23 cellular contexts compared by ENCODE assay signal in genomic region chr4:89314291-89314690, GRCh38. TPM values are rescaled to one million over a fixed set of nuclear protein-coding genes. Genes with fewer than 3 reads are reported as not detected.
"Had no signal": no experiment of that assay in that cellular context is flagged by ENCODE, and none has a peak within 500 bp of the region (broad histone marks: within the 10 kb centered on the region; RNA-seq: fewer than 3 reads in every experiment).

No MANE protein-coding gene starts in this region.

- H3K36me3 ChIP-seq: esophagus muscularis mucosa, heart right ventricle, pancreas, right atrium auricular region, upper lobe of left lung had no signal

- H3K4me3 Mint-ChIP-seq: activated B cell treated with CpG ODN at 0.5 μM for 24 hours; activated CD4-positive, alpha-beta T cell treated with anti-CD3 and anti-CD28 coated beads for 36 hours; activated naive CD4-positive, alpha-beta T cell treated with anti-CD3 and anti-CD28 coated beads, Interleukin-2, amount 10 ng/mL, durations not matched to agents 7 days and 5 days; activated T-cell treated with anti-CD3 and anti-CD28 coated beads, Interleukin-2, amount 50 U/mL, for 72 hours; memory B cell; nephron had no signal

- ATAC-seq: activated CD4-positive, alpha-beta T cell treated with anti-CD3 and anti-CD28 coated beads for 36 hours; activated T-cell treated with anti-CD3 and anti-CD28 coated beads, Interleukin-2, amount 50 U/mL, for 72 hours; left cardiac atrium; pancreas; psoas muscle had no signal

- H3K27me3 Mint-ChIP-seq: activated B cell treated with CpG ODN at 0.5 μM for 24 hours; activated CD4-positive, alpha-beta T cell treated with anti-CD3 and anti-CD28 coated beads for 36 hours; memory B cell had no signal

- H3K27ac Mint-ChIP-seq: activated B cell treated with CpG ODN at 0.5 μM for 24 hours; activated CD4-positive, alpha-beta T cell treated with anti-CD3 and anti-CD28 coated beads for 36 hours; activated naive CD4-positive, alpha-beta T cell treated with anti-CD3 and anti-CD28 coated beads, Interleukin-2, amount 10 ng/mL, durations not matched to agents 7 days and 5 days; activated T-cell treated with anti-CD3 and anti-CD28 coated beads, Interleukin-2, amount 50 U/mL, for 72 hours; memory B cell; nephron had no signal

- H3K4me1 ChIP-seq: pancreas, psoas muscle had no signal

- H3K27me3 ChIP-seq: esophagus muscularis mucosa, heart right ventricle, pancreas, right atrium auricular region, upper lobe of left lung had no signal

- H3K4me3 ChIP-seq: coronary artery, esophagus muscularis mucosa, heart right ventricle, pancreas, psoas muscle, right atrium auricular region, upper lobe of left lung had no signal

- H3K9me3 ChIP-seq: esophagus muscularis mucosa, heart right ventricle, pancreas, psoas muscle, right atrium auricular region, upper lobe of left lung had no signal

- H3K27ac ChIP-seq: coronary artery, esophagus muscularis mucosa, heart right ventricle, pancreas, psoas muscle, right atrium auricular region, upper lobe of left lung had no signal

- DNase-seq: activated B cell treated with CpG ODN at 0.5 μM for 24 hours; activated CD4-positive, alpha-beta T cell treated with anti-CD3 and anti-CD28 coated beads for 36 hours; activated CD4-positive, alpha-beta T cell treated with anti-CD3 and anti-CD28 coated beads, Interleukin-2, amount 50 U/mL, for 4 hours; activated effector memory CD4-positive, alpha-beta T cell treated with Interleukin-2 at 50 U/mL for 16 hours; activated naive CD4-positive, alpha-beta T cell treated with anti-CD3 and anti-CD28 coated beads, Interleukin-2, amount 10 ng/mL, durations not matched to agents 7 days and 5 days; activated T-cell treated with anti-CD3 and anti-CD28 coated beads, Interleukin-2, amount 50 U/mL, for 72 hours; amygdala; cerebellar nuclear complex; heart right ventricle; islet precursor cell; left cardiac atrium; pancreas; psoas muscle; stimulated activated CD4-positive, alpha-beta T cell treated with anti-CD3 and anti-CD28 coated beads, Interleukin-4, amount 100 ng/mL, for 24 hours; stimulated activated naive CD4-positive, alpha-beta T cell treated with Interleukin-2 at 50 U/mL for 16 hours; T-helper 9 cell; upper lobe of left lung had no signal

- H3K36me3 Mint-ChIP-seq: memory B cell had no signal

RNA-seq across cellular contexts. Expression of gene GPRIN3, which starts 6.7 kb away (rescaled TPM):
- total RNA-seq: bronchial epithelial cell had no signal
